ENCODE assay signal across 19 cellular contexts in the genomic region with DNA sequence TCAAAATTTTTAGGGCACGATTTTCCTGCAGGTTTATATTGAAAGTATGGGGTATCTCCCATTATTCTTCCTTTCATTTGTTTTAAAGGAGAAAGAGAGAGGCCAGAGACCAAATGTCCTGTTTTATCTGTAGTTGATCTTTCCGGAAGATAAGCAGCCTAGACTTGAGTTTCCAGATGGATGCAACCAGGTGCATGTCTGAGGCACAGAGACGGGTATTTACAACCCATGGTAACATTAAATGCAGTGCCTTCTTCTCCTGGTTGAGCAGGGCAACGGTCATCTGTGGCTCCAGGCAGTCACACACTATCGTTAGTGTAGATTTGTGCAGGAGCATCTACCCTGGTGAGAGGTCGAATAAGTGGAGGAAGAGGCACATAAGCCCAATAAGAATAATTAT.
DNase-seq lines count a peak whose midpoint lies in the region; ATAC-seq and TF ChIP-seq lines count a peak whose summit lies in the region.
"Had no signal": no experiment of that assay in that cellular context is flagged by ENCODE, and none has a peak within 500 bp of the region (broad histone marks: within the 10 kb centered on the region; RNA-seq: fewer than 3 reads in every experiment).

No MANE protein-coding gene starts in this region.

- DNase-seq in RWPE2 (ENCODE audit: low spot score) (no peak), SK-N-DZ (ENCODE audit: low spot score) (peak; percentile 65), glutamatergic neuron (no peak), HEK293T (ENCODE audit: extremely low spot score) (no peak), cardiac septum (ENCODE audit: low spot score) (no peak), NCI-H510A treated with DMSO at 0.1 percent for 48 hours (lab: John Stamatoyannopoulos, UW) (no peak)
- DNase-seq: Caco-2; CD4-positive, CD25-positive, alpha-beta regulatory T cell; CD8-positive, alpha-beta T cell; DMS 273 treated with DMSO at 0.1 percent for 48 hours; DMS79; EL; GDM1; GM23248; H7; HCEC 1CT had no signal

- peaks cover 14% of the 10 kb centered on the region for H3K4me1 ChIP-seq in RWPE2 (ENCODE audit: insufficient read depth, poor library complexity, severe bottlenecking)
- H3K4me1 ChIP-seq: BLaER1 had no signal

- TF ChIP-seq CTCF in RWPE2 (IDR thresholded peaks at IDR 0.05; ENCODE audit: poor library complexity, severe bottlenecking), result no peak
- no peak for TF ChIP-seq CTCF in glutamatergic neuron (IDR thresholded peaks at IDR 0.05; ENCODE audit: partially characterized antibody, unreplicated experiment)

- no peak for ATAC-seq in RWPE2 (ENCODE audit: low read depth)
- ATAC-seq: CD8-positive, alpha-beta T cell; GM12878 had no signal

- H3K4me3 Mint-ChIP-seq in glutamatergic neuron (ENCODE audit: unreplicated experiment), result peak overlapping the region; percentile 32
- H3K4me3 Mint-ChIP-seq: CD4-positive, CD25-positive, alpha-beta regulatory T cell; CD8-positive, alpha-beta T cell had no signal

- peaks cover 8% of the 10 kb centered on the region for H3K9me3 Mint-ChIP-seq in glutamatergic neuron (ENCODE audit: unreplicated experiment)

- POLR2A ChIA-PET in HEK293T (lab: Yijun Ruan, JAX), result no interaction called here

- no peaks in the 10 kb centered on the region for H3K27me3 ChIP-seq in RWPE2 (ENCODE audit: insufficient read depth, poor library complexity, severe bottlenecking)
- H3K27me3 ChIP-seq: BLaER1 had no signal

- H3K27me3 Mint-ChIP-seq in glutamatergic neuron (ENCODE audit: unreplicated experiment), result no peaks in the 10 kb centered on the region
- H3K27me3 Mint-ChIP-seq: CD4-positive, CD25-positive, alpha-beta regulatory T cell had no signal

- no peak overlapping the region for H3K4me3 ChIP-seq in RWPE2 (ENCODE audit: severe bottlenecking)
- H3K4me3 ChIP-seq: BLaER1, GM12878, GM23248 had no signal

- H3K36me3 ChIP-seq in RWPE2 (ENCODE audit: low read depth), result no peaks in the 10 kb centered on the region
- H3K36me3 ChIP-seq: BLaER1 had no signal

- H3K36me3 Mint-ChIP-seq in glutamatergic neuron (ENCODE audit: unreplicated experiment), result peaks cover 6% of the 10 kb centered on the region
- H3K36me3 Mint-ChIP-seq: CD4-positive, CD25-positive, alpha-beta regulatory T cell; CD8-positive, alpha-beta T cell had no signal

- intact Hi-C loops in cardiac septum (cut with DNase I), result no loop called here

- no peak overlapping the region for H3K27ac Mint-ChIP-seq in glutamatergic neuron (ENCODE audit: unreplicated experiment)
- H3K27ac Mint-ChIP-seq: CD4-positive, CD25-positive, alpha-beta regulatory T cell; CD8-positive, alpha-beta T cell had no signal

- peaks cover 2% of the 10 kb centered on the region for H3K9me3 ChIP-seq in RWPE2 (ENCODE audit: severe bottlenecking)
- H3K9me3 ChIP-seq: Caco-2 had no signal

- no peaks in the 10 kb centered on the region for H3K4me1 Mint-ChIP-seq in glutamatergic neuron (ENCODE audit: low read depth, unreplicated experiment)
- H3K4me1 Mint-ChIP-seq: CD4-positive, CD25-positive, alpha-beta regulatory T cell had no signal

- CTCF ChIA-PET in HEK293T (lab: Yijun Ruan, JAX), result no interaction called here

- H3K27ac ChIP-seq in RWPE2 (ENCODE audit: poor library complexity, severe bottlenecking), result peak overlapping the region; percentile 63
- H3K27ac ChIP-seq: BLaER1, C4-2B, GM23248 had no signal

TF ChIP-seq in HEK293T, 16 proteins besides CTCF, POLR2A, EP300 and RAD21:
- TF ChIP-seq HDGF (IDR thresholded peaks at IDR 0.05; ENCODE audit: borderline replicate concordance) (no peak), FOXK2 (IDR thresholded peaks at IDR 0.05) (no peak)
